8 cellular contexts compared by ENCODE assay signal in the genomic region with DNA sequence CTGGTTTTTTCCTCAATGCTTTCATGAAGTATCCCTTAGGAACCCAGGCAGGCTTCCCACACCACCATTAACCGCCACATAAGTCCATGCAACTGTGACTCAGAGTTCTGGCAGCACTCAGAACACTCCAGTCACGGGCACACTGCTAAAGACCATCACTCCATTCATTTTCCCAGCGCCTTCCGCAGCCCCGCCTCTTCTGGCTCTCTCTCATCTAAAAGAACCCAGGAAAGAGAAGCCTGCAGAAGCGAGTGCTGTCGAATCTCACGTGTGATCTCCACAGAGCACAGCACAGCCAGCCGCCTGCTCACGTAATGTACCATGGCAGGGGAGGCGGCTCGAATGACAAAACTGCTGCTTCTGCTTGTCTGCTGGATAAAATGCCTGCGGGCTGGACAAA.
DNase-seq lines count a peak whose midpoint lies in the region; ATAC-seq and TF ChIP-seq lines count a peak whose summit lies in the region.

No MANE protein-coding gene starts in this region.

- H3K4me1 ChIP-seq in mucosa of rectum (ENCODE audit: control insufficient read depth in 2 of 2, insufficient read depth in 2 of 2, low read length in 2 of 2), result peaks cover 35 to 42% of the 10 kb centered on the region in 2 donors

- TF ChIP-seq CTCF in AG10803 (conservative IDR thresholded peaks at IDR 0.05; ENCODE audit: low read length) (no peak), astrocyte of the cerebellum (IDR thresholded peaks at IDR 0.05; ENCODE audit: low read depth, low read length, missing control alignments) (no peak)

- H3K9me3 ChIP-seq in mucosa of rectum (ENCODE audit: control insufficient read depth in 2 of 2, low read length in 2 of 2), result no peaks in the 10 kb centered on the region

- peak overlapping the region; percentile 38 to 61 for H3K9ac ChIP-seq in mucosa of rectum (ENCODE audit: low read depth in 1 of 2, low read length in 2 of 2)

- peaks cover 2 to 5% of the 10 kb centered on the region in 2 donors for H3K36me3 ChIP-seq in mucosa of rectum (ENCODE audit: control insufficient read depth in 2 of 2, insufficient read depth in 2 of 2, low read length in 2 of 2)

- in situ Hi-C loops in astrocyte of the cerebellum (cut with HindIII; ENCODE audit: low sequenced_read_pairs), result no loop called here

- no peaks in the 10 kb centered on the region for H3K27me3 ChIP-seq in mucosa of rectum (ENCODE audit: control insufficient read depth in 2 of 2, insufficient read depth in 2 of 2, low read length in 2 of 2)

- ATAC-seq in GM21717 (IDR thresholded peaks at IDR 0.05; ENCODE audit: unreplicated experiment), result no peak
- no peak for ATAC-seq in HG03571 (IDR thresholded peaks at IDR 0.05; ENCODE audit: unreplicated experiment)

- peak overlapping the region; percentile 91 to 96 for H3K27ac ChIP-seq in mucosa of rectum (ENCODE audit: low read depth in 2 of 2, low read length in 2 of 2)

- DNase-seq in AG10803 (ENCODE audit: low read depth) (peak; percentile 83), HK-2 (ENCODE audit: unreplicated experiment) (peak; percentile 70), astrocyte of the cerebellum (ENCODE audit: low read depth) (peak; percentile 83), NCI-H226 (no peak), NCI-H2029 (lab: John Stamatoyannopoulos, UW) (no peak)

- peak overlapping the region; percentile 13 for H3K4me3 ChIP-seq in AG10803 (ENCODE audit: low read length)
- peak overlapping the region; percentile 6 for H3K4me3 ChIP-seq in astrocyte of the cerebellum (ENCODE audit: low read depth, low read length)
- peak overlapping the region in 1 of 2 donors; percentile 55 for H3K4me3 ChIP-seq in mucosa of rectum (ENCODE audit: low read length in 2 of 2)

Comparison
In these comparisons a context has a peak if more than half of its experiments do, and no peak if none do; other contexts are left out.
1. DNase-seq: peak in AG10803 (single experiment), HK-2 (single experiment) and astrocyte of the cerebellum (single experiment); none in NCI-H226 (single experiment) and NCI-H2029 (single experiment).